Comparison of ENCODE assay signal across 23 cellular contexts in the genomic region with DNA sequence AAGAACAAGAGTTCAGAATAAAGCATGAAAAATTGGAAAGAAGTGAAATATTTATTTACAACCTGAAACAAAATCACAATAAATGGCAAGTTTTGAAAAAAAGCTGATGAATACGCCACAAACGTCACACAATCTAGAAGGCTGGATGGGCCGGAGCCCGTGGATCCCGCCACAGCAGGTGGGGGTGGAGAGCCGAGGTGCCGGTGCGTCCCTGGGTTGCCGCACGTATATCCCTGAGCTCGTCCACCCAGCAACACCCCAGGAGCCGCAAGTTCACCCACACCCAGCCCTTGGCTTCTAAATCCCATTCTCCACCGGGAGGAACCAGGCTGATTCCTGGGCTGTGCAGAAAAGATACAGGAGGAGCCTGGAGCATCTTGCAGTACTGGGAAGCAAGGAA. TPM values are rescaled to one million over a fixed set of nuclear protein-coding genes. Genes with fewer than 3 reads are reported as not detected.
"Had no signal": no experiment of that assay in that cellular context is flagged by ENCODE, and none has a peak within 500 bp of the region (broad histone marks: within the 10 kb centered on the region; RNA-seq: fewer than 3 reads in every experiment).

No MANE protein-coding gene starts in this region.

- H3K4me1 ChIP-seq: right atrium auricular region, sigmoid colon, uterus had no signal

- H3K4me3 Mint-ChIP-seq: endodermal cell, mesothelial cell of epicardium, natural killer cell, neural crest cell had no signal

- H3K27ac ChIP-seq: coronary artery, heart left ventricle, ovary, right atrium auricular region, sigmoid colon, skin epidermis, upper lobe of left lung, uterus had no signal

- H3K4me1 Mint-ChIP-seq: endodermal cell had no signal

- H3K4me3 ChIP-seq: coronary artery, heart left ventricle, ovary, right atrium auricular region, sigmoid colon, skin epidermis, upper lobe of left lung, uterus had no signal

- H3K36me3 ChIP-seq: heart left ventricle, ovary, right atrium auricular region, sigmoid colon, upper lobe of left lung, uterus had no signal

- H3K9me3 ChIP-seq: heart left ventricle, ovary, right atrium auricular region, sigmoid colon, upper lobe of left lung, uterus had no signal

- H3K27ac Mint-ChIP-seq: endodermal cell, mesothelial cell of epicardium, natural killer cell had no signal

- ATAC-seq: heart left ventricle, left lobe of liver, natural killer cell had no signal

- DNase-seq: effector CD4-positive, alpha-beta T cell; endodermal cell; foreskin melanocyte; heart left ventricle; hippocampal formation; natural killer cell; nucleus accumbens; ovary; sigmoid colon; stimulated activated CD4-positive, alpha-beta T cell treated with anti-CD3 and anti-CD28 coated beads, Interleukin-2, amount 100 ng/mL, for 24 hours; stimulated activated CD4-positive, alpha-beta T cell treated with anti-CD3 and anti-CD28 coated beads, Interleukin-4, amount 100 ng/mL, for 4 hours; stimulated activated naive CD4-positive, alpha-beta T cell treated with Interleukin-2 at 50 U/mL for 16 hours; uterus had no signal

- H3K27me3 ChIP-seq: heart left ventricle, ovary, right atrium auricular region, upper lobe of left lung, uterus had no signal

- H3K36me3 Mint-ChIP-seq: mesothelial cell of epicardium, natural killer cell had no signal

RNA-seq across cellular contexts. Expression of a gene that starts 25.6 kb away (rescaled TPM):
- total RNA-seq: dermis microvascular lymphatic vessel endothelial cell, left lobe of liver, lower leg skin, myocyte, neural crest cell, right atrium auricular region, sigmoid colon had no signal
- polyA plus RNA-seq: ovary had no signal

RNA-seq across cellular contexts. Expression of a gene that starts 58.3 kb away (rescaled TPM):
- total RNA-seq: left lobe of liver, myocyte, neural crest cell had no signal
